30 cellular contexts compared by ENCODE assay signal in the genomic region with DNA sequence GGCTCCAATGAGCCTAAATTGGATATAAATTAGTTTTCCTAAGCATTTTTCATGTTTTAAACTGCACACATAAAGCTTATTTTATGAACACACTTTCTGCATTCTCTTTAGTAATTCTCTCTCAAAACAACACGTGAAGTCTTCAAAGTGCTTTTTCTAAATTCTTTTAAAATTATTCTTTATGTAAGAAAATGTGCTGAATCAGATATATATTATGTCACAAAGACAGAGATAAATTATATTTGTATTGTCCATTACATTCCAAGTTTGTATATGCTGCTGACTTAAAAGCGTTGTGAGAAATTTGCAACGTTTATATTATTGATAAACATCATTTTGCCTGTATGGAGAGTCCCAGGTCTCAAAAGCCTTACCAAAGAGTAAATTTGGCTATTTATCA.
"Had no signal": no experiment of that assay in that cellular context is flagged by ENCODE, and none has a peak within 500 bp of the region (broad histone marks: within the 10 kb centered on the region; RNA-seq: fewer than 3 reads in every experiment).

No MANE protein-coding gene starts in this region.

- ATAC-seq: activated CD8-positive, alpha-beta memory T cell treated with anti-CD3 and anti-CD28 coated beads, Interleukin-2, amount 10 ng/mL, durations not matched to agents 7 days and 5 days; activated CD8-positive, alpha-beta T cell treated with anti-CD3 and anti-CD28 coated beads, Interleukin-2, amount 10 ng/mL, durations not matched to agents 7 days and 5 days; activated naive CD4-positive, alpha-beta T cell treated with anti-CD3 and anti-CD28 coated beads, Interleukin-2, amount 50 U/mL, for 72 hours; esophagus mucosa; T-helper 17 cell had no signal

- FAIRE-seq: endometrium, frontal cortex had no signal

- H3K4me3 ChIP-seq: ascending aorta, breast epithelium, cardiac muscle cell, colonic mucosa had no signal

- H3K4me1 ChIP-seq: breast epithelium, colonic mucosa had no signal

- H3K27me3 ChIP-seq: ascending aorta, breast epithelium, cardiac muscle cell, colonic mucosa had no signal

- H3K36me3 ChIP-seq: ascending aorta, breast epithelium, cardiac muscle cell, colonic mucosa, WERI-Rb-1 had no signal

- DNase-seq: activated CD4-positive, alpha-beta memory T cell treated with anti-CD3 and anti-CD28 coated beads for 36 hours; activated CD4-positive, alpha-beta T cell treated with anti-CD3 and anti-CD28 coated beads for 36 hours; activated CD4-positive, alpha-beta T cell treated with anti-CD3 and anti-CD28 coated beads, Interleukin-2, amount 10 ng/mL, durations not matched to agents 24 days and 14 days; activated CD4-positive, CD25-positive, alpha-beta regulatory T cell; activated CD4-positive, CD25-positive, alpha-beta regulatory T cell treated with anti-CD3 and anti-CD28 coated beads, Interleukin-2, amount 50 U/mL, for 72 hours; activated CD8-positive, alpha-beta memory T cell treated with anti-CD3 and anti-CD28 coated beads, Interleukin-2, amount 10 ng/mL, durations not matched to agents 7 days and 5 days; activated CD8-positive, alpha-beta memory T cell treated with anti-CD3 and anti-CD28 coated beads, Interleukin-2, amount 50 U/mL, for 4 hours; activated CD8-positive, alpha-beta T cell treated with anti-CD3 and anti-CD28 coated beads, Interleukin-2, amount 10 ng/mL, durations not matched to agents 7 days and 5 days; activated effector memory CD4-positive, alpha-beta T cell treated with anti-CD3 and anti-CD28 coated beads, Interleukin-2, amount 50 U/mL, for 16 hours; activated naive CD4-positive, alpha-beta T cell; activated naive CD4-positive, alpha-beta T cell treated with anti-CD3 and anti-CD28 coated beads, Interleukin-2, amount 10 ng/mL, durations not matched to agents 7 days and 5 days; activated naive CD8-positive, alpha-beta T cell treated with anti-CD3 and anti-CD28 coated beads, Interleukin-2, amount 10 ng/mL, durations not matched to agents 7 days and 5 days; activated T-cell treated with anti-CD3 and anti-CD28 coated beads, Interleukin-2, amount 50 U/mL, for 1 hour; activated T-cell treated with anti-CD3 and anti-CD28 coated beads, Interleukin-2, amount 50 U/mL, for 48 hours; central memory CD4-positive, alpha-beta T cell; cerebellar nuclear complex; colonic mucosa; effector CD8-positive, alpha-beta T cell; foreskin fibroblast; head of caudate nucleus; T-helper 17 cell; T1000; WERI-Rb-1 had no signal

- H3K27ac ChIP-seq: ascending aorta, breast epithelium, cardiac muscle cell, colonic mucosa had no signal

- H3K9me3 ChIP-seq: ascending aorta, breast epithelium, colonic mucosa had no signal
